ENCODE assay signal across 9 cellular contexts in genomic region chr22:29202231-29203192, GRCh38. TPM values are rescaled to one million over a fixed set of nuclear protein-coding genes. Genes with fewer than 3 reads are reported as not detected.
A peak's percentile ranks its signal among the peaks of the same experiment; 100 is the strongest.
DNase-seq lines count a peak whose midpoint lies in the region; ATAC-seq, FAIRE-seq and TF ChIP-seq lines count a peak whose summit lies in the region.
"Had no signal": no experiment of that assay in that cellular context is flagged by ENCODE, and none has a peak within 500 bp of the region (broad histone marks: within the 10 kb centered on the region; RNA-seq: fewer than 3 reads in every experiment).

No MANE protein-coding gene starts in this region.

- no peaks in the 10 kb centered on the region for H4K20me1 ChIP-seq in HepG2 (ENCODE audit: insufficient read depth, low read length)

- H3K27ac Mint-ChIP-seq in CD8-positive, alpha-beta T cell: peak overlapping the region; percentile 22

- CTCF ChIA-PET in CD8-positive, alpha-beta T cell (lab: Charles Lee): interaction anchor here (2.2 kb wide), 1 partner anchor 43 kb away, joined by 11 read pairs; no protein-coding TSS in a partner anchor
- CTCF ChIA-PET in HepG2 (lab: Yijun Ruan, JAX; ENCODE audit: low intra/inter-chr PET ratio, low total read pairs): interaction anchor here (1.0 to 1.7 kb wide), 2 partner anchors 30 to 43 kb away, joined by 3 to 18 read pairs; no protein-coding TSS in a partner anchor

- no peaks in the 10 kb centered on the region for H3K36me3 Mint-ChIP-seq in CD8-positive, alpha-beta T cell

- in situ Hi-C loops in astrocyte of the spinal cord (cut with HindIII; ENCODE audit: low sequenced_read_pairs): no loop called here
- in situ Hi-C loops in HepG2 (cut with HindIII; ENCODE audit: extremely low pct_ligation_motif_present, low pct_unique_long_range_greater_than_20kb): loop anchor here (5.0 kb wide), 1 partner anchor 45 kb away; no protein-coding TSS in a partner anchor

- no peaks in the 10 kb centered on the region for H3K9me3 ChIP-seq in CD8-positive, alpha-beta T cell (ENCODE audit: low read length)
- H3K9me3 ChIP-seq in SK-N-MC (ENCODE audit: low read depth, low read length) (no peaks in the 10 kb centered on the region), HepG2 (ENCODE audit: low read length) (no peaks in the 10 kb centered on the region)

- ATAC-seq in CD8-positive, alpha-beta T cell: peak; percentile 48
- peak; percentile 66 for ATAC-seq in GM19043 (IDR thresholded peaks at IDR 0.05; ENCODE audit: low read depth, unreplicated experiment)
- ATAC-seq in HG03280 (IDR thresholded peaks at IDR 0.05; ENCODE audit: unreplicated experiment): peak; percentile 72
- ATAC-seq in HepG2: peak; percentile 61

- no peaks in the 10 kb centered on the region for H3K9me3 Mint-ChIP-seq in CD8-positive, alpha-beta T cell

- no peak overlapping the region for H3K27ac ChIP-seq in CD8-positive, alpha-beta T cell (ENCODE audit: low read depth, low read length)
- no peak overlapping the region for H3K27ac ChIP-seq in SK-N-MC
- no peak overlapping the region for H3K27ac ChIP-seq in HepG2 (ENCODE audit: extremely low read length, insufficient read depth, low read length)

- peak; percentile 55 for FAIRE-seq in HepG2 (lab: Jason Lieb, UNC)

- POLR2A ChIA-PET in CD8-positive, alpha-beta T cell (lab: Charles Lee): no interaction called here
- POLR2A ChIA-PET in HepG2 (lab: Yijun Ruan, JAX): interaction anchor here (1.9 kb wide), 1 partner anchor 43 kb away, joined by 5 read pairs; no protein-coding TSS in a partner anchor

- H3K4me1 ChIP-seq in CD8-positive, alpha-beta T cell (ENCODE audit: insufficient read depth, low read length): peaks cover 13% of the 10 kb centered on the region
- H3K4me1 ChIP-seq in HepG2 (ENCODE audit: insufficient read depth, low read length): peaks cover 41% of the 10 kb centered on the region

- peak overlapping the region; percentile 69 for H3K4me2 ChIP-seq in HepG2 (ENCODE audit: low read depth, low read length)

- no peak for TF ChIP-seq EP300 in HepG2 (IDR thresholded peaks at IDR 0.05; ENCODE audit: low read depth in 2 of 2, low read length in 2 of 2)
- no peak for TF ChIP-seq EP300 in HepG2 (CRISPR knock-in tag; IDR thresholded peaks at IDR 0.05; ENCODE audit: borderline replicate concordance)

- BruUV-seq in HepG2 (replicated peaks; lab: Mats Ljungman, UMichigan): no TSS peak

- H3K27me3 Mint-ChIP-seq in CD8-positive, alpha-beta T cell (ENCODE audit: low read depth): peaks cover 32% of the 10 kb centered on the region

- H3K4me3 ChIP-seq in CD8-positive, alpha-beta T cell (ENCODE audit: low read depth, low read length): no peak overlapping the region
- H3K4me3 ChIP-seq in SK-N-MC (peak overlapping the region; percentile 53), astrocyte of the spinal cord (ENCODE audit: low read depth, low read length) (no peak overlapping the region), HepG2 (replicated peaks in 1 of 3; ENCODE audit: insufficient read depth in 1 of 3, low read depth in 2 of 3, low read length in 3 of 3) (peak overlapping the region in 2 of 3 experiments; percentile 11 to 61; a peak in 2 of 6 replicates)

- DNase-seq in CD8-positive, alpha-beta T cell: peak in 6 of 7 experiments; percentile 31 to 69 (median 44)
- DNase-seq in SK-N-MC (ENCODE audit: low read depth, low spot score) (peak; percentile 30), astrocyte of the spinal cord (ENCODE audit: low read depth, low spot score) (peak; percentile 91), HepG2 (ENCODE audit: low spot score) (peak; percentile 38), EL (no peak)
- peak; percentile 78 for DNase-seq in stimulated activated CD8-positive, alpha-beta memory T cell treated with anti-CD3 and anti-CD28 coated beads, Interleukin-4, amount 100 ng/mL, for 48 hours

- TF ChIP-seq RAD21 in HepG2 (CRISPR knock-in tag; IDR thresholded peaks at IDR 0.05): peak; percentile 59

- peaks cover 7% of the 10 kb centered on the region for H3K27me3 ChIP-seq in CD8-positive, alpha-beta T cell (ENCODE audit: insufficient read depth, low read length)
- peaks cover 7 to 37% of the 10 kb centered on the region in 2 experiments; a peak in 4 of 5 replicates for H3K27me3 ChIP-seq in HepG2 (ENCODE audit: control insufficient read depth in 1 of 2, insufficient read depth in 2 of 2, low read length in 2 of 2)

- 16% methylated on average over 11 of the region's 23 CpGs for WGBS in HepG2 (ENCODE audit: low lambda C conversion rate)

- H3K9ac ChIP-seq in SK-N-MC (ENCODE audit: insufficient read length): no peak overlapping the region
- peak overlapping the region; percentile 22; the same call in 1 of the 2 replicates for H3K9ac ChIP-seq in HepG2 (ENCODE audit: insufficient read depth, low read depth, low read length)

- peaks cover 25% of the 10 kb centered on the region for H3K4me1 Mint-ChIP-seq in CD8-positive, alpha-beta T cell (ENCODE audit: low read depth)

- no peak overlapping the region for H3K4me3 Mint-ChIP-seq in CD8-positive, alpha-beta T cell

- intact Hi-C loops in CD8-positive, alpha-beta T cell (cut with DNase I, micrococcal nuclease): loop anchor here in 1 of 2 experiments (2.0 kb wide), 1 partner anchor 42 kb away; no protein-coding TSS in a partner anchor
- intact Hi-C loops in HepG2 (cut with micrococcal nuclease; ENCODE audit: unreplicated experiment): loop anchor here (1.0 kb wide), 1 partner anchor 43 kb away; no protein-coding TSS in a partner anchor

- TF ChIP-seq POLR2A in HepG2 (IDR thresholded peaks at IDR 0.05; ENCODE audit: insufficient read depth in 1 of 2, low read depth in 2 of 2, low read length in 2 of 2): no peak

- peak overlapping the region; percentile 87 for H2AFZ ChIP-seq in HepG2 (ENCODE audit: low read length)

- no peak for TF ChIP-seq CTCF in CD8-positive, alpha-beta T cell (IDR thresholded peaks at IDR 0.05)
- TF ChIP-seq CTCF in astrocyte of the spinal cord (IDR thresholded peaks at IDR 0.05; ENCODE audit: low read depth, low read length) (peak; percentile 31), HepG2 (CRISPR knock-in tag; IDR thresholded peaks at IDR 0.05) (peak; percentile 88)

- no peaks in the 10 kb centered on the region for H3K79me2 ChIP-seq in HepG2 (ENCODE audit: insufficient read depth, low read length)

- H3K36me3 ChIP-seq in CD8-positive, alpha-beta T cell (ENCODE audit: insufficient read depth, low read length): no peaks in the 10 kb centered on the region
- H3K36me3 ChIP-seq in SK-N-MC (ENCODE audit: insufficient read depth, low read length) (no peaks in the 10 kb centered on the region), HepG2 (replicated peaks in 1 of 2; ENCODE audit: control insufficient read depth in 1 of 2, insufficient read depth in 2 of 2, low read length in 2 of 2) (no peaks in the 10 kb centered on the region)

TF ChIP-seq in HepG2, 621 proteins besides CTCF, POLR2A, EP300 and RAD21 (continues in another document):
- TF ChIP-seq ZNF101 (CRISPR knock-in tag; IDR thresholded peaks at IDR 0.05; ENCODE audit: borderline replicate concordance, low read depth) (no peak), TCF7L2 (IDR thresholded peaks at IDR 0.05; ENCODE audit: low read depth, low read length) (no peak), ZNF512B (CRISPR knock-in tag; IDR thresholded peaks at IDR 0.05; ENCODE audit: borderline replicate concordance) (no peak), ZNF367 (CRISPR knock-in tag; IDR thresholded peaks at IDR 0.05; ENCODE audit: borderline replicate concordance) (no peak), CREBL2 (CRISPR knock-in tag; IDR thresholded peaks at IDR 0.05; ENCODE audit: borderline replicate concordance) (no peak), ZFX (CRISPR knock-in tag; IDR thresholded peaks at IDR 0.05; ENCODE audit: low read depth) (no peak)

RNA-seq across cellular contexts. Expression of gene EMID1, which starts 3.2 kb away (rescaled TPM):
- not detected for total RNA-seq in CD8-positive, alpha-beta T cell
- total RNA-seq in HepG2 (2016; rRNA removed; fragmentation: Illumina TruSeq; extraction: Trizol): 0.21 and 0.82 TPM in 2 replicates
- 2.7 and 2.8 TPM in 2 replicates for total RNA-seq in HepG2 (2016; cell fraction: cytosol; rRNA removed; fragmentation: Illumina TruSeq; extraction: Trizol; ENCODE audit: low read depth)
- total RNA-seq in HepG2 (2016; cell fraction: insoluble cytoplasmic fraction; rRNA removed; fragmentation: Illumina TruSeq; extraction: Trizol): 0.09 and 0.26 TPM in 2 replicates
- 1.7 and 2.1 TPM in 2 replicates for total RNA-seq in HepG2 (2016; cell fraction: membrane; rRNA removed; fragmentation: Illumina TruSeq; extraction: Trizol)
- 0.25 and 0.50 TPM in 2 replicates for total RNA-seq in HepG2 (2016; cell fraction: nucleus; rRNA removed; fragmentation: Illumina TruSeq; extraction: Trizol)
- 0.45 and 0.81 TPM in 2 replicates for polyA plus RNA-seq in HepG2 (2011; rRNA removed)
- polyA plus RNA-seq in HepG2 (2011; cell fraction: cytosol; rRNA removed): 0.37 and 1.1 TPM in 2 replicates
- polyA plus RNA-seq in HepG2 (2011; cell fraction: nucleus; rRNA removed): 2.1 and 2.4 TPM in 2 replicates
- polyA plus RNA-seq in HepG2 (2012): 0.46 and 0.72 TPM in 2 replicates
- 2.6 and 3.8 TPM in 2 replicates for polyA plus RNA-seq in HepG2 (2016; cell fraction: cytosol; fragmentation: Illumina TruSeq; extraction: Trizol; ENCODE audit: low read depth)
- 0.25 and 0.50 TPM in 2 replicates for polyA plus RNA-seq in HepG2 (2016; cell fraction: insoluble cytoplasmic fraction; fragmentation: Illumina TruSeq; extraction: Trizol; ENCODE audit: low read depth)
- 1.4 and 2.2 TPM in 2 replicates for polyA plus RNA-seq in HepG2 (2016; cell fraction: membrane; fragmentation: Illumina TruSeq; extraction: Trizol; ENCODE audit: low read depth)
- polyA plus RNA-seq in HepG2 (2016; cell fraction: nucleus; fragmentation: Illumina TruSeq; extraction: Trizol; ENCODE audit: insufficient read depth, low read depth): 1.0 TPM in 2 replicates
- 0.09 and 2.4 TPM in 2 replicates for polyA minus RNA-seq in HepG2 (2011; rRNA and poly(A)+ RNA removed; ENCODE audit: low replicate concordance)
- polyA minus RNA-seq in HepG2 (2011; cell fraction: cytosol; rRNA and poly(A)+ RNA removed): not detected in 2 replicates
- 0.99 and 1.3 TPM in 2 replicates for polyA minus RNA-seq in HepG2 (2011; cell fraction: nucleus; rRNA and poly(A)+ RNA removed)
- total RNA-seq: T-helper 1 cell treated with Interleukin-12 subunit alpha and Interleukin-12 subunit beta and Interleukin-4 antibody, amounts not matched to agents 30 ng/mL and 1 ng/mL, for 36 hours had no signal

Comparison
In these comparisons a context has a peak if more than half of its experiments do, and no peak if none do; other contexts are left out.
1. H3K4me3 ChIP-seq: peak in SK-N-MC (single experiment) and HepG2 (2 of 3); none in CD8-positive, alpha-beta T cell (single experiment) and astrocyte of the spinal cord (single experiment).
2. Peak in every context shown above with its lines, with median percentiles within 50 percentile points of each other: ATAC-seq.